Comparison of ENCODE assay signal across 10 cellular contexts in genomic region chr17:41792835-41793748, GRCh38. TPM values are rescaled to one million over a fixed set of nuclear protein-coding genes. Genes with fewer than 3 reads are reported as not detected.
DNase-seq lines count a peak whose midpoint lies in the region; ATAC-seq, FAIRE-seq and TF ChIP-seq lines count a peak whose summit lies in the region.
"Had no signal": no experiment of that assay in that cellular context is flagged by ENCODE, and none has a peak within 500 bp of the region (broad histone marks: within the 10 kb centered on the region; RNA-seq: fewer than 3 reads in every experiment).

No MANE protein-coding gene starts in this region.

- H3K4me3 ChIP-seq in bronchial epithelial cell (ENCODE audit: low read depth, low read length) (peak overlapping the region; percentile 24), lower lobe of right lung (no peak overlapping the region)
- no peak overlapping the region for H3K4me3 ChIP-seq in naive thymus-derived CD4-positive, alpha-beta T cell (ENCODE audit: low read length)

- H3K27me3 ChIP-seq in bronchial epithelial cell (ENCODE audit: control insufficient read depth, insufficient read depth, low read length) (no peaks in the 10 kb centered on the region), lower lobe of right lung (ENCODE audit: low read depth) (no peaks in the 10 kb centered on the region)
- H3K27me3 ChIP-seq in naive thymus-derived CD4-positive, alpha-beta T cell (ENCODE audit: control insufficient read depth in 2 of 2, insufficient read depth in 2 of 2, low read length in 2 of 2), result no peaks in the 10 kb centered on the region

- H3K4me1 ChIP-seq in lower lobe of right lung, result peaks cover 33% of the 10 kb centered on the region
- H3K4me1 ChIP-seq in naive thymus-derived CD4-positive, alpha-beta T cell (ENCODE audit: control insufficient read depth in 2 of 2, insufficient read depth in 2 of 2, low read length in 2 of 2), result no peaks in the 10 kb centered on the region

- no peaks in the 10 kb centered on the region for H3K27me3 Mint-ChIP-seq in activated naive CD4-positive, alpha-beta T cell treated with anti-CD3 and anti-CD28 coated beads for 36 hours (ENCODE audit: low read depth)
- H3K27me3 Mint-ChIP-seq in activated naive CD4-positive, alpha-beta T cell treated with anti-CD3 and anti-CD28 coated beads, Interleukin-2, amount 10 ng/mL, durations not matched to agents 7 days and 5 days, result peaks cover 64% of the 10 kb centered on the region
- peaks cover 0 to 16% (median 0%) of the 10 kb centered on the region in 5 donors for H3K27me3 Mint-ChIP-seq in naive thymus-derived CD4-positive, alpha-beta T cell

- H3K4me3 Mint-ChIP-seq in activated naive CD4-positive, alpha-beta T cell treated with anti-CD3 and anti-CD28 coated beads for 36 hours, result no peak overlapping the region
- no peak overlapping the region for H3K4me3 Mint-ChIP-seq in activated naive CD4-positive, alpha-beta T cell treated with anti-CD3 and anti-CD28 coated beads, Interleukin-2, amount 10 ng/mL, durations not matched to agents 7 days and 5 days
- H3K4me3 Mint-ChIP-seq in naive thymus-derived CD4-positive, alpha-beta T cell, result no peak overlapping the region
- H3K4me3 Mint-ChIP-seq: activated CD8-positive, alpha-beta memory T cell treated with anti-CD3 and anti-CD28 coated beads, Interleukin-2, amount 10 ng/mL, durations not matched to agents 7 days and 5 days; CD4-positive, CD25-positive, alpha-beta regulatory T cell had no signal

- POLR2A ChIA-PET in naive thymus-derived CD4-positive, alpha-beta T cell (lab: Charles Lee), result interaction anchor here (0.6 kb wide), 1 partner anchor 105 kb away, joined by 4 read pairs; the partner anchor contains the start of gene EIF1

- no peaks in the 10 kb centered on the region for H3K9me3 Mint-ChIP-seq in activated naive CD4-positive, alpha-beta T cell treated with anti-CD3 and anti-CD28 coated beads for 36 hours
- H3K9me3 Mint-ChIP-seq in activated naive CD4-positive, alpha-beta T cell treated with anti-CD3 and anti-CD28 coated beads, Interleukin-2, amount 10 ng/mL, durations not matched to agents 7 days and 5 days, result no peaks in the 10 kb centered on the region
- H3K9me3 Mint-ChIP-seq in naive thymus-derived CD4-positive, alpha-beta T cell, result no peaks in the 10 kb centered on the region
- H3K9me3 Mint-ChIP-seq: CD4-positive, CD25-positive, alpha-beta regulatory T cell had no signal

- peak; percentile 90 to 94 for ATAC-seq in lower lobe of right lung
- no peak for ATAC-seq in naive thymus-derived CD4-positive, alpha-beta T cell
- ATAC-seq: activated CD8-positive, alpha-beta memory T cell treated with anti-CD3 and anti-CD28 coated beads, Interleukin-2, amount 10 ng/mL, durations not matched to agents 7 days and 5 days had no signal

- H3K36me3 ChIP-seq in bronchial epithelial cell (ENCODE audit: control insufficient read depth, insufficient read depth, low read length) (no peaks in the 10 kb centered on the region), lower lobe of right lung (no peaks in the 10 kb centered on the region)
- no peaks in the 10 kb centered on the region for H3K36me3 ChIP-seq in naive thymus-derived CD4-positive, alpha-beta T cell (ENCODE audit: control insufficient read depth in 2 of 3, insufficient read depth in 3 of 3, low read length in 3 of 3)

- no peak for FAIRE-seq in bronchial epithelial cell (lab: Jason Lieb, UNC)

- H3K4me1 Mint-ChIP-seq in activated naive CD4-positive, alpha-beta T cell treated with anti-CD3 and anti-CD28 coated beads for 36 hours (ENCODE audit: low read depth), result peaks cover 10% of the 10 kb centered on the region
- peaks cover 13% of the 10 kb centered on the region for H3K4me1 Mint-ChIP-seq in activated naive CD4-positive, alpha-beta T cell treated with anti-CD3 and anti-CD28 coated beads, Interleukin-2, amount 10 ng/mL, durations not matched to agents 7 days and 5 days
- H3K4me1 Mint-ChIP-seq in naive thymus-derived CD4-positive, alpha-beta T cell, result peaks cover 7 to 19% (median 13%) of the 10 kb centered on the region in 7 donors

- H3K9me3 ChIP-seq in lower lobe of right lung, result no peaks in the 10 kb centered on the region
- H3K9me3 ChIP-seq in naive thymus-derived CD4-positive, alpha-beta T cell (ENCODE audit: control insufficient read depth in 2 of 3, low read length in 3 of 3), result no peaks in the 10 kb centered on the region

- H3K27ac Mint-ChIP-seq in activated naive CD4-positive, alpha-beta T cell treated with anti-CD3 and anti-CD28 coated beads for 36 hours, result no peak overlapping the region
- no peak overlapping the region for H3K27ac Mint-ChIP-seq in activated naive CD4-positive, alpha-beta T cell treated with anti-CD3 and anti-CD28 coated beads, Interleukin-2, amount 10 ng/mL, durations not matched to agents 7 days and 5 days
- H3K27ac Mint-ChIP-seq in naive thymus-derived CD4-positive, alpha-beta T cell, result no peak overlapping the region
- H3K27ac Mint-ChIP-seq: activated CD8-positive, alpha-beta memory T cell treated with anti-CD3 and anti-CD28 coated beads, Interleukin-2, amount 10 ng/mL, durations not matched to agents 7 days and 5 days had no signal

- H3K27ac ChIP-seq in lower lobe of right lung (peak overlapping the region; percentile 72), caudate nucleus (ENCODE audit: low read depth, low read length) (no peak overlapping the region)
- H3K27ac ChIP-seq in naive thymus-derived CD4-positive, alpha-beta T cell (ENCODE audit: low read depth, low read length), result no peak overlapping the region

- intact Hi-C loops in activated naive CD4-positive, alpha-beta T cell treated with anti-CD3 and anti-CD28 coated beads for 36 hours (cut with micrococcal nuclease), result no loop called here
- intact Hi-C loops in lower lobe of right lung (cut with DNase I), result loop anchor here (10.0 kb wide), 1 partner anchor 58 kb away; the partner anchor contains the start of gene HAP1
- intact Hi-C loops in naive thymus-derived CD4-positive, alpha-beta T cell (cut with micrococcal nuclease), result no loop called here

- no peaks in the 10 kb centered on the region for H3K36me3 Mint-ChIP-seq in activated naive CD4-positive, alpha-beta T cell treated with anti-CD3 and anti-CD28 coated beads for 36 hours (ENCODE audit: low read depth)
- no peaks in the 10 kb centered on the region for H3K36me3 Mint-ChIP-seq in activated naive CD4-positive, alpha-beta T cell treated with anti-CD3 and anti-CD28 coated beads, Interleukin-2, amount 10 ng/mL, durations not matched to agents 7 days and 5 days
- no peaks in the 10 kb centered on the region for H3K36me3 Mint-ChIP-seq in naive thymus-derived CD4-positive, alpha-beta T cell
- H3K36me3 Mint-ChIP-seq: activated CD8-positive, alpha-beta memory T cell treated with anti-CD3 and anti-CD28 coated beads, Interleukin-2, amount 10 ng/mL, durations not matched to agents 7 days and 5 days; CD4-positive, CD25-positive, alpha-beta regulatory T cell had no signal

- CTCF ChIA-PET in activated naive CD4-positive, alpha-beta T cell treated with anti-CD3 and anti-CD28 coated beads for 36 hours (lab: Charles Lee), result no interaction called here
- CTCF ChIA-PET in activated naive CD4-positive, alpha-beta T cell treated with anti-CD3 and anti-CD28 coated beads, Interleukin-2, amount 10 ng/mL, durations not matched to agents 7 days and 5 days (lab: Charles Lee), result interaction anchor here (1.1 kb wide), 1 partner anchor 18 kb away, joined by 3 read pairs; no protein-coding TSS in a partner anchor
- CTCF ChIA-PET in naive thymus-derived CD4-positive, alpha-beta T cell (lab: Charles Lee), result interaction anchor here (0.7 kb wide), 1 partner anchor 278 kb away, joined by 4 read pairs; no protein-coding TSS in a partner anchor

- peak; percentile 42 for DNase-seq in activated naive CD4-positive, alpha-beta T cell treated with anti-CD3 and anti-CD28 coated beads for 36 hours
- DNase-seq in activated naive CD4-positive, alpha-beta T cell treated with anti-CD3 and anti-CD28 coated beads, Interleukin-2, amount 10 ng/mL, durations not matched to agents 7 days and 5 days, result no peak
- DNase-seq in bronchial epithelial cell (ENCODE audit: low read depth), result peak; percentile 90
- DNase-seq in lower lobe of right lung, result peak; percentile 75
- DNase-seq in naive thymus-derived CD4-positive, alpha-beta T cell, result no peak
- DNase-seq in caudate nucleus (lab: John Stamatoyannopoulos, UW), result no peak
- no peak for DNase-seq in NCI-H1417 treated with DMSO at 0.1 percent for 48 hours (lab: John Stamatoyannopoulos, UW)
- no peak for DNase-seq in NCI-H1105 treated with DMSO at 0.1 percent for 48 hours (lab: John Stamatoyannopoulos, UW)
- DNase-seq: activated CD8-positive, alpha-beta memory T cell treated with anti-CD3 and anti-CD28 coated beads, Interleukin-2, amount 10 ng/mL, durations not matched to agents 7 days and 5 days; CD4-positive, CD25-positive, alpha-beta regulatory T cell had no signal

- no peak for TF ChIP-seq CTCF in bronchial epithelial cell (IDR thresholded peaks at IDR 0.05; ENCODE audit: insufficient read depth, low read length, severe bottlenecking)
- TF ChIP-seq CTCF in lower lobe of right lung (IDR thresholded peaks at IDR 0.05), result no peak

RNA-seq across cellular contexts. Expression of gene JUP, which starts 6.6 kb away (rescaled TPM):
- under 1 TPM; 0.27 to 0.33 TPM for total RNA-seq in activated naive CD4-positive, alpha-beta T cell treated with anti-CD3 and anti-CD28 coated beads for 36 hours
- total RNA-seq in bronchial epithelial cell, result 227 and 407 TPM in 2 replicates
- total RNA-seq in lower lobe of right lung, result 92.5 TPM
- total RNA-seq in naive thymus-derived CD4-positive, alpha-beta T cell, result 1 to 10 TPM in 2 of 5 experiments, under 1 TPM in 3; 0.24 to 8.2 (median 0.57) TPM
- under 1 TPM; 0.19 to 0.25 TPM for polyA plus RNA-seq in naive thymus-derived CD4-positive, alpha-beta T cell

RNA-seq across cellular contexts. Expression of gene P3H4, which starts 18.7 kb away (rescaled TPM):
- 1 to 10 TPM; 1.2 to 1.5 TPM for total RNA-seq in activated naive CD4-positive, alpha-beta T cell treated with anti-CD3 and anti-CD28 coated beads for 36 hours
- total RNA-seq in bronchial epithelial cell, result 32.1 and 47.1 TPM in 2 replicates
- 9.2 TPM for total RNA-seq in lower lobe of right lung
- total RNA-seq in naive thymus-derived CD4-positive, alpha-beta T cell, result 1 to 10 TPM; 3.6 to 7.0 (median 5.3) TPM
- 1 to 10 TPM; 3.5 to 6.5 TPM for polyA plus RNA-seq in naive thymus-derived CD4-positive, alpha-beta T cell

RNA-seq across cellular contexts. Expression of gene FKBP10, which starts 19.7 kb away (rescaled TPM):
- total RNA-seq in activated naive CD4-positive, alpha-beta T cell treated with anti-CD3 and anti-CD28 coated beads for 36 hours, result under 1 TPM in 1 of 2 experiments, not detected in 1; 0.36 TPM
- total RNA-seq in bronchial epithelial cell (64.1 and 81.6 TPM in 2 replicates), lower lobe of right lung (27.4 TPM)
- total RNA-seq in naive thymus-derived CD4-positive, alpha-beta T cell, result under 1 TPM in 2 of 5 experiments, not detected in 3; 0.34 to 0.76 TPM
- not detected for polyA plus RNA-seq in naive thymus-derived CD4-positive, alpha-beta T cell
- total RNA-seq: CD4-positive, CD25-positive, alpha-beta regulatory T cell had no signal

RNA-seq across cellular contexts. Expression of gene NT5C3B, which starts 42.9 kb away (rescaled TPM):
- 10 to 100 TPM; 25.9 to 28.1 TPM for total RNA-seq in activated naive CD4-positive, alpha-beta T cell treated with anti-CD3 and anti-CD28 coated beads for 36 hours
- total RNA-seq in bronchial epithelial cell, result 81.2 and 124 TPM in 2 replicates
- total RNA-seq in lower lobe of right lung, result 32.0 TPM
- total RNA-seq in naive thymus-derived CD4-positive, alpha-beta T cell, result 10 to 100 TPM; 26.8 to 41.7 (median 37.2) TPM
- polyA plus RNA-seq in naive thymus-derived CD4-positive, alpha-beta T cell, result 10 to 100 TPM; 41.9 to 66.7 TPM

RNA-seq across cellular contexts. Expression of gene KLHL10, which starts 44.5 kb away (rescaled TPM):
- total RNA-seq in activated naive CD4-positive, alpha-beta T cell treated with anti-CD3 and anti-CD28 coated beads for 36 hours, result not detected
- total RNA-seq in bronchial epithelial cell (under 0.01 and 0.13 TPM in 2 replicates), lower lobe of right lung (0.50 TPM)
- not detected for total RNA-seq in naive thymus-derived CD4-positive, alpha-beta T cell
- polyA plus RNA-seq in naive thymus-derived CD4-positive, alpha-beta T cell, result not detected
- total RNA-seq: activated CD8-positive, alpha-beta memory T cell treated with anti-CD3 and anti-CD28 coated beads, Interleukin-2, amount 10 ng/mL, durations not matched to agents 7 days and 5 days; CD4-positive, CD25-positive, alpha-beta regulatory T cell had no signal

Comparison
In these comparisons a context has a peak if more than half of its experiments do, and no peak if none do; other contexts are left out.
1. DNase-seq: peak in activated naive CD4-positive, alpha-beta T cell treated with anti-CD3 and anti-CD28 coated beads for 36 hours (single experiment), bronchial epithelial cell (single experiment) and lower lobe of right lung (single experiment); none in activated naive CD4-positive, alpha-beta T cell treated with anti-CD3 and anti-CD28 coated beads, Interleukin-2, amount 10 ng/mL, durations not matched to agents 7 days and 5 days (single experiment), naive thymus-derived CD4-positive, alpha-beta T cell (0 of 9), caudate nucleus (0 of 61), NCI-H1417 treated with DMSO at 0.1 percent for 48 hours (single experiment) and NCI-H1105 treated with DMSO at 0.1 percent for 48 hours (single experiment).
2. RNA of gene JUP, which starts 6.6 kb away (total RNA-seq): 227 to 407 TPM in bronchial epithelial cell and 92.5 TPM in lower lobe of right lung (single experiment); 0.24 to 8.2 TPM in naive thymus-derived CD4-positive, alpha-beta T cell and 0.27 to 0.33 TPM in activated naive CD4-positive, alpha-beta T cell treated with anti-CD3 and anti-CD28 coated beads for 36 hours; every median in the first group is over 10 times any median in the second.
3. RNA of gene FKBP10, which starts 19.7 kb away (total RNA-seq): 64.1 to 81.6 TPM in bronchial epithelial cell and 27.4 TPM in lower lobe of right lung (single experiment); 0.36 TPM in activated naive CD4-positive, alpha-beta T cell treated with anti-CD3 and anti-CD28 coated beads for 36 hours and 0.34 to 0.76 TPM in naive thymus-derived CD4-positive, alpha-beta T cell; every median in the first group is over 10 times any median in the second.